Comparison of ENCODE assay signal across 35 cellular contexts in genomic region chr3:16784958-16785357, GRCh38.
DNase-seq lines count a peak whose midpoint lies in the region; ATAC-seq, FAIRE-seq and TF ChIP-seq lines count a peak whose summit lies in the region.
"Had no signal": no experiment of that assay in that cellular context is flagged by ENCODE, and none has a peak within 500 bp of the region (broad histone marks: within the 10 kb centered on the region; RNA-seq: fewer than 3 reads in every experiment).

No MANE protein-coding gene starts in this region.

- no peak overlapping the region for H3K4ac ChIP-seq in trophoblast cell (ENCODE audit: low read depth, low read length)

- POLR2A ChIA-PET in HepG2 (lab: Yijun Ruan, JAX) = no interaction called here

- TF ChIP-seq POLR2A in HepG2 (IDR thresholded peaks at IDR 0.05; ENCODE audit: insufficient read depth in 1 of 2, low read depth in 2 of 2, low read length in 2 of 2) = no peak
- no peak for TF ChIP-seq POLR2A in right lobe of liver (IDR thresholded peaks at IDR 0.05)

- H3K36me3 ChIP-seq in HepG2 (replicated peaks in 1 of 2; ENCODE audit: control insufficient read depth in 1 of 2, insufficient read depth in 2 of 2, low read length in 2 of 2) (no peaks in the 10 kb centered on the region), right lobe of liver (no peaks in the 10 kb centered on the region), trophoblast cell (ENCODE audit: control insufficient read depth in 1 of 2, insufficient read depth in 2 of 2, low read length in 2 of 2) (no peaks in the 10 kb centered on the region), ascending aorta (no peaks in the 10 kb centered on the region)
- H3K36me3 ChIP-seq: BE2C; BLaER1; BLaER1 treated with 17β-estradiol and CSF1 and Interleukin-3, amounts not matched to agents 10 nM and 100 nM had no signal

- H3K14ac ChIP-seq in trophoblast cell (ENCODE audit: low read length) = no peak overlapping the region

- H3K4me1 ChIP-seq in HepG2 (ENCODE audit: insufficient read depth, low read length) = no peaks in the 10 kb centered on the region
- H3K4me1 ChIP-seq in right lobe of liver = no peaks in the 10 kb centered on the region
- no peaks in the 10 kb centered on the region for H3K4me1 ChIP-seq in trophoblast cell (ENCODE audit: control insufficient read depth in 1 of 2, insufficient read depth in 2 of 2, low read length in 2 of 2)
- H3K4me1 ChIP-seq in ascending aorta = no peaks in the 10 kb centered on the region
- H3K4me1 ChIP-seq: A549, BE2C, BLaER1, Caco-2 had no signal

- H3K79me2 ChIP-seq in HepG2 (ENCODE audit: insufficient read depth, low read length) = no peaks in the 10 kb centered on the region
- peaks cover 2% of the 10 kb centered on the region for H3K79me2 ChIP-seq in trophoblast cell (ENCODE audit: control insufficient read depth, insufficient read depth, low read length, poor library complexity)

- no peak overlapping the region for H4K91ac ChIP-seq in trophoblast cell (ENCODE audit: low read depth, low read length)

- H3K27me3 ChIP-seq in HepG2 (ENCODE audit: control insufficient read depth in 1 of 2, insufficient read depth in 2 of 2, low read length in 2 of 2) (no peaks in the 10 kb centered on the region; a peak in 2 of 5 replicates), right lobe of liver (no peaks in the 10 kb centered on the region), trophoblast cell (ENCODE audit: insufficient read depth, low read length) (no peaks in the 10 kb centered on the region), ascending aorta (no peaks in the 10 kb centered on the region)
- H3K27me3 ChIP-seq: BE2C; BLaER1; BLaER1 treated with 17β-estradiol and CSF1 and Interleukin-3, amounts not matched to agents 10 nM and 100 nM had no signal

- H2AK5ac ChIP-seq in trophoblast cell (ENCODE audit: low read length) = no peak overlapping the region

- WGBS in HepG2 (ENCODE audit: low lambda C conversion rate) = 11% methylated on average over 2 of the region's 2 CpGs
- WGBS in right lobe of liver (ENCODE audit: insufficient coverage, low coverage, low lambda C conversion rate, missing lambda C conversion rate) = 76% methylated on average over 2 of the region's 2 CpGs
- WGBS in trophoblast cell (ENCODE audit: extremely low coverage, insufficient coverage, insufficient read length) = no CpG with 5 or more reads among the region's 2 CpGs

- BruUV-seq in HepG2 (replicated peaks; lab: Mats Ljungman, UMichigan) = no TSS peak

- no peak for TF ChIP-seq RAD21 in HepG2 (CRISPR knock-in tag; IDR thresholded peaks at IDR 0.05)

- ATAC-seq in HepG2 (no peak), right lobe of liver (no peak)
- ATAC-seq: A549; CD8-positive, alpha-beta T cell had no signal

- DNase-seq in HepG2 (ENCODE audit: low spot score) = no peak
- no peak for DNase-seq in right lobe of liver
- peak; percentile 34 for DNase-seq in EH (ENCODE audit: low read depth)
- peak; percentile 9 for DNase-seq in EL
- peak; percentile 87 to 99 for DNase-seq in trophoblast cell
- no peak for DNase-seq in ascending aorta (ENCODE audit: low spot score in 2 of 2)
- DNase-seq in SIG-M5 treated with dmso at 0.1 percent for 504 hours (lab: John Stamatoyannopoulos, UW; ENCODE audit: unreplicated experiment) = no peak
- DNase-seq in DMS53 treated with DMSO at 0.1 percent for 48 hours (lab: John Stamatoyannopoulos, UW; ENCODE audit: unreplicated experiment) = no peak
- DNase-seq: 8988T; ACHN; AML-193; BE2C; C1 segment of cervical spinal cord; Caco-2; Calu3; CD4-positive, alpha-beta memory T cell; CD4-positive, alpha-beta T cell; CD4-positive, CD25-positive, alpha-beta regulatory T cell; CD8-positive, alpha-beta memory T cell; CD8-positive, alpha-beta T cell; COR-L47; DMS 273 treated with DMSO at 0.1 percent for 48 hours; DMS153; DMS53; DMS79; DMS79 treated with DMSO at 0.1 percent for 48 hours; DND-41 had no signal

- no peak overlapping the region for H3K27ac ChIP-seq in HepG2 (ENCODE audit: extremely low read length, insufficient read depth, low read length)
- no peak overlapping the region for H3K27ac ChIP-seq in right lobe of liver
- H3K27ac ChIP-seq in trophoblast cell (ENCODE audit: low read depth, low read length) = peak overlapping the region; percentile 11
- no peak overlapping the region for H3K27ac ChIP-seq in ascending aorta
- H3K27ac ChIP-seq: 22Rv1; A549; BLaER1; BLaER1 treated with 17β-estradiol and CSF1 and Interleukin-3, amounts not matched to agents 10 nM and 100 nM; C4-2B had no signal

- no peak overlapping the region for H3K4me2 ChIP-seq in HepG2 (ENCODE audit: low read depth, low read length)
- no peak overlapping the region for H3K4me2 ChIP-seq in trophoblast cell (ENCODE audit: low read length)
- H3K4me2 ChIP-seq: A549; BLaER1; BLaER1 treated with 17β-estradiol and CSF1 and Interleukin-3, amounts not matched to agents 10 nM and 100 nM had no signal

- H3K9ac ChIP-seq in HepG2 (ENCODE audit: insufficient read depth, low read depth, low read length) (no peak overlapping the region), trophoblast cell (ENCODE audit: low read length) (no peak overlapping the region)
- H3K9ac ChIP-seq: BLaER1; BLaER1 treated with 17β-estradiol and CSF1 and Interleukin-3, amounts not matched to agents 10 nM and 100 nM had no signal

- no peak overlapping the region for H4K8ac ChIP-seq in trophoblast cell (ENCODE audit: low read depth, low read length)

- no peak overlapping the region for H2AFZ ChIP-seq in HepG2 (ENCODE audit: low read length)
- H2AFZ ChIP-seq in trophoblast cell (ENCODE audit: insufficient read depth, low read length, poor library complexity) = no peak overlapping the region

- H4K12ac ChIP-seq in trophoblast cell (ENCODE audit: low read depth, low read length) = no peak overlapping the region

- H2BK120ac ChIP-seq in trophoblast cell (ENCODE audit: insufficient read depth, low read length, poor library complexity) = no peak overlapping the region

- H3K18ac ChIP-seq in trophoblast cell (ENCODE audit: low read length) = no peak overlapping the region

- no peaks in the 10 kb centered on the region for H3K9me3 ChIP-seq in HepG2 (ENCODE audit: low read length)
- no peaks in the 10 kb centered on the region for H3K9me3 ChIP-seq in right lobe of liver
- no peaks in the 10 kb centered on the region for H3K9me3 ChIP-seq in trophoblast cell (ENCODE audit: insufficient read depth, low read depth, low read length)
- H3K9me3 ChIP-seq in ascending aorta = no peaks in the 10 kb centered on the region
- H3K9me3 ChIP-seq: A549, BE2C, BLaER1, Caco-2 had no signal

- in situ Hi-C loops in HepG2 (cut with HindIII; ENCODE audit: extremely low pct_ligation_motif_present, low pct_unique_long_range_greater_than_20kb) = no loop called here

- H3K4me3 ChIP-seq in HepG2 (replicated peaks in 1 of 3; ENCODE audit: insufficient read depth in 1 of 3, low read depth in 2 of 3, low read length in 3 of 3) = no peak overlapping the region
- H3K4me3 ChIP-seq in right lobe of liver = no peak overlapping the region
- no peak overlapping the region for H3K4me3 ChIP-seq in trophoblast cell (ENCODE audit: low read depth, low read length)
- H3K4me3 ChIP-seq in ascending aorta = no peak overlapping the region
- H3K4me3 ChIP-seq: A549; BLaER1; BLaER1 treated with 17β-estradiol and CSF1 and Interleukin-3, amounts not matched to agents 10 nM and 100 nM had no signal

- TF ChIP-seq CTCF in HepG2 (CRISPR knock-in tag; IDR thresholded peaks at IDR 0.05) (no peak), right lobe of liver (IDR thresholded peaks at IDR 0.05) (no peak), ascending aorta (IDR thresholded peaks at IDR 0.05) (no peak)

- TF ChIP-seq EP300 in HepG2 (IDR thresholded peaks at IDR 0.05; ENCODE audit: low read depth in 2 of 2, low read length in 2 of 2) (no peak), HepG2 (CRISPR knock-in tag; IDR thresholded peaks at IDR 0.05; ENCODE audit: borderline replicate concordance) (no peak)

- H2BK5ac ChIP-seq in trophoblast cell (ENCODE audit: low read depth, low read length, poor library complexity) = no peak overlapping the region

- intact Hi-C loops in HepG2 (cut with micrococcal nuclease; ENCODE audit: unreplicated experiment) = no loop called here
- intact Hi-C loops in right lobe of liver (cut with DNase I) = no loop called here
- intact Hi-C loops in ascending aorta (cut with DNase I) = no loop called here

- no peak for FAIRE-seq in HepG2 (lab: Jason Lieb, UNC)
- FAIRE-seq: A204.1, A549, D721Med, G401.6 had no signal

- no peak overlapping the region for H3K23ac ChIP-seq in trophoblast cell (ENCODE audit: low read length)

- CTCF ChIA-PET in HepG2 (lab: Yijun Ruan, JAX; ENCODE audit: low intra/inter-chr PET ratio, low total read pairs) = no interaction called here

- H4K20me1 ChIP-seq in HepG2 (ENCODE audit: insufficient read depth, low read length) = no peaks in the 10 kb centered on the region
- H4K20me1 ChIP-seq: BLaER1; BLaER1 treated with 17β-estradiol and CSF1 and Interleukin-3, amounts not matched to agents 10 nM and 100 nM had no signal

- H3K79me1 ChIP-seq in trophoblast cell (ENCODE audit: low read length) = peaks cover 1% of the 10 kb centered on the region

- H2BK12ac ChIP-seq in trophoblast cell (ENCODE audit: low read length) = no peak overlapping the region

TF ChIP-seq in HepG2, 621 proteins besides CTCF, POLR2A, EP300 and RAD21:
- TF ChIP-seq BHLHE40 (IDR thresholded peaks at IDR 0.05; ENCODE audit: low read length) = no peak
- TF ChIP-seq CREB1 (IDR thresholded peaks at IDR 0.05) = peak; percentile 72
- no peak for TF ChIP-seq CREB1 (CRISPR knock-in tag; IDR thresholded peaks at IDR 0.05)

Comparison
In these comparisons a context has a peak if more than half of its experiments do, and no peak if none do; other contexts are left out.
1. DNase-seq: peak in EH (single experiment), EL (single experiment) and trophoblast cell (2 of 2); none in HepG2 (single experiment), right lobe of liver (0 of 3), ascending aorta (0 of 2), SIG-M5 treated with dmso at 0.1 percent for 504 hours (single experiment) and DMS53 treated with DMSO at 0.1 percent for 48 hours (single experiment).